Comparison of ENCODE assay signal across 36 cellular contexts in genomic region chr2:5748391-5748790, GRCh38. TPM values are rescaled to one million over a fixed set of nuclear protein-coding genes. Genes with fewer than 3 reads are reported as not detected.
"Had no signal": no experiment of that assay in that cellular context is flagged by ENCODE, and none has a peak within 500 bp of the region (broad histone marks: within the 10 kb centered on the region; RNA-seq: fewer than 3 reads in every experiment).

No MANE protein-coding gene starts in this region.

- H3K9ac ChIP-seq: KMS-11 had no signal

- H3K27ac ChIP-seq: KMS-11 had no signal

- H3K9me3 ChIP-seq: MG63 had no signal

- H3K27me3 ChIP-seq: MG63 had no signal

- H3K4me3 ChIP-seq: MG63 had no signal

- H3K36me3 ChIP-seq: MG63 had no signal

- H3K4me2 ChIP-seq: KMS-11 had no signal

- DNase-seq: Kasumi-1, MG63, MM.1S, MV-4-11, NCI-H1048, NCI-H1092, NCI-H1092 treated with DMSO at 0.1 percent for 48 hours, NCI-H1105, NCI-H1105 treated with DMSO at 0.1 percent for 48 hours, NCI-H1417, NCI-H1417 treated with DMSO at 0.1 percent for 48 hours, NCI-H1436, NCI-H1436 treated with DMSO at 0.1 percent for 48 hours, NCI-H146, NCI-H1694, NCI-H1694 treated with DMSO at 0.1 percent for 48 hours, NCI-H187, NCI-H187 treated with DMSO at 0.1 percent for 48 hours, NCI-H1930, NCI-H2029, NCI-H2029 treated with DMSO at 0.1 percent for 48 hours, NCI-H2081, NCI-H2081 treated with DMSO at 0.1 percent for 48 hours, NCI-H2107, NCI-H2171, NCI-H2171 treated with DMSO at 0.1 percent for 48 hours, NCI-H2227 treated with DMSO at 0.1 percent for 48 hours, NCI-H226, NCI-H345, NCI-H446, NCI-H446 treated with DMSO at 0.1 percent for 48 hours, NCI-H510A, NCI-H510A treated with DMSO at 0.1 percent for 48 hours had no signal

RNA-seq across cellular contexts. Expression of gene SOX11, which starts 56.2 kb away (rescaled TPM):
- total RNA-seq: M059J, MCF 10A had no signal
